In the genomic region with DNA sequence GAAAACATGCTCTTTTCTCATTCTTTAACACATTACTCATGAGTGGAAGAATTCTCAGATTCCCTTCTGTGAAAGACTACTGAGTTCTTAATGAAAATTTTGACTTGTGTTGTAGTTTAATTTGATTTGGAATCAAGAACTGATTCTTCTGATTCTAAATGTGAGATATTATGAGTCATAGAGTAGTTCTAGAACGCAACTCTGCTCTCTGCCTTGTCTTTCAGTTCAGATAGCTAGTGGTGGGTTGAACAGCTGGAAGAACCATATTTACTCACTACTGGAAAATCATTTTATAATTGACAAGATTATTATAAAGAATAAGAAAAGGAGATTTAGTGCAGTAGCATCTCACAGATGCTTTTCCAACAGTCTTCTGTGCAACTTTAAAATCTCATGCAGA, we compare ENCODE assay signal across 23 cellular contexts.
DNase-seq lines count a peak whose midpoint lies in the region; ATAC-seq, FAIRE-seq and TF ChIP-seq lines count a peak whose summit lies in the region.
"Had no signal": no experiment of that assay in that cellular context is flagged by ENCODE, and none has a peak within 500 bp of the region (broad histone marks: within the 10 kb centered on the region; RNA-seq: fewer than 3 reads in every experiment).

No MANE protein-coding gene starts in this region.

- no peaks in the 10 kb centered on the region for H3K9me3 Mint-ChIP-seq in astrocyte (ENCODE audit: unreplicated experiment)
- H3K9me3 Mint-ChIP-seq in nephron, result no peaks in the 10 kb centered on the region
- H3K9me3 Mint-ChIP-seq: activated T-cell treated with anti-CD3 and anti-CD28 coated beads, Interleukin-2, amount 50 U/mL, for 4 hours; CD8-positive, alpha-beta T cell; natural killer cell treated with Interleukin-12 subunit alpha and Interleukin-12 subunit beta and Interleukin-15 and Interleukin-18, amount 100 ng/mL, for 72 hours; stimulated activated effector memory CD8-positive, alpha-beta T cell treated with anti-CD3 and anti-CD28 coated beads, Interleukin-12 subunit alpha, Interleukin-12 subunit beta, amount 100 ng/mL, for 72 hours had no signal

- no peak overlapping the region for H2AFZ ChIP-seq in astrocyte (ENCODE audit: low read depth, low read length)

- ATAC-seq in gastroesophageal sphincter, result no peak
- ATAC-seq in aorta (ENCODE audit: low FRiP score), result peak; percentile 26
- ATAC-seq in GM21737 (IDR thresholded peaks at IDR 0.05; ENCODE audit: unreplicated experiment), result no peak
- ATAC-seq: activated T-cell treated with anti-CD3 and anti-CD28 coated beads, Interleukin-2, amount 50 U/mL, for 4 hours; CD8-positive, alpha-beta T cell; natural killer cell treated with Interleukin-12 subunit alpha and Interleukin-12 subunit beta and Interleukin-15 and Interleukin-18, amount 100 ng/mL, for 72 hours; stimulated activated effector memory CD8-positive, alpha-beta T cell treated with anti-CD3 and anti-CD28 coated beads, Interleukin-12 subunit alpha, Interleukin-12 subunit beta, amount 100 ng/mL, for 72 hours had no signal

- DNase-seq in astrocyte (ENCODE audit: low read depth) (no peak), aorta (no peak), NCI-H1048 (lab: John Stamatoyannopoulos, UW) (no peak), adrenal gland (no peak)
- DNase-seq: activated CD4-positive, CD25-positive, alpha-beta regulatory T cell treated with anti-CD3 and anti-CD28 coated beads, Interleukin-2, amount 50 U/mL, for 72 hours; activated naive CD4-positive, alpha-beta T cell treated with Interleukin-2 at 50 U/mL for 16 hours; activated T-cell treated with anti-CD3 and anti-CD28 coated beads, Interleukin-2, amount 50 U/mL, for 4 hours; CD8-positive, alpha-beta T cell; DMS153; glutamatergic neuron; H7; NCI-H1436 treated with DMSO at 0.1 percent for 48 hours; NCI-H526; RPMI8226; stimulated activated CD4-positive, alpha-beta T cell treated with anti-CD3 and anti-CD28 coated beads, Interleukin-1b, Interleukin-23, amount 100 ng/mL, for 48 hours had no signal

- H3K4me1 Mint-ChIP-seq in astrocyte (ENCODE audit: low read depth, unreplicated experiment), result peaks cover 33% of the 10 kb centered on the region
- H3K4me1 Mint-ChIP-seq in nephron, result peaks cover 77% of the 10 kb centered on the region
- H3K4me1 Mint-ChIP-seq: stimulated activated effector memory CD8-positive, alpha-beta T cell treated with anti-CD3 and anti-CD28 coated beads, Interleukin-12 subunit alpha, Interleukin-12 subunit beta, amount 100 ng/mL, for 72 hours had no signal

- H3K27me3 Mint-ChIP-seq in astrocyte (ENCODE audit: low read depth, unreplicated experiment) (no peaks in the 10 kb centered on the region), nephron (ENCODE audit: low read depth) (no peaks in the 10 kb centered on the region)

- 60% methylated on average over 1 of the region's 1 CpG; no CpG with 5 or more reads in 1 of the 2 donors for WGBS in gastroesophageal sphincter (ENCODE audit: low coverage in 1 of 2), 2 donors
- 3 to 8% methylated on average over 1 of the region's 1 CpG for WGBS in aorta, 2 donors
- 44 to 69% (median 64%) methylated on average over 1 of the region's 1 CpG for WGBS in adrenal gland, 4 donors

- H3K27ac ChIP-seq in astrocyte (ENCODE audit: low read depth, low read length) (peak overlapping the region; percentile 9), gastroesophageal sphincter (peak overlapping the region in 3 of 4 donors; percentile 33 to 63 (median 33)), aorta (ENCODE audit: low read depth in 1 of 2, low read length in 2 of 2) (no peak overlapping the region), adrenal gland (no peak overlapping the region)

- no peak overlapping the region for H3K4me2 ChIP-seq in astrocyte (ENCODE audit: low read length)

- no peak for TF ChIP-seq EP300 in gastroesophageal sphincter (IDR thresholded peaks at IDR 0.05)

- intact Hi-C loops in aorta (cut with DNase I) (loop anchor here (5.0 to 10.0 kb wide), 7 partner anchors 87 to 1250 kb away; partner anchors contain the start of gene VCAN (in 2 of the 2)), adrenal gland (cut with DNase I) (loop anchor here in 1 of 2 donors (10.0 kb wide), 1 partner anchor 1207 kb away; no protein-coding TSS in a partner anchor)

- H4K20me1 ChIP-seq in astrocyte (ENCODE audit: insufficient read depth, low read length), result peaks cover 8% of the 10 kb centered on the region

- no peaks in the 10 kb centered on the region for H3K9me3 ChIP-seq in astrocyte (ENCODE audit: insufficient read depth, low read depth, low read length)
- H3K9me3 ChIP-seq in gastroesophageal sphincter, result no peaks in the 10 kb centered on the region
- no peaks in the 10 kb centered on the region for H3K9me3 ChIP-seq in aorta (ENCODE audit: control insufficient read depth, low read length)
- no peaks in the 10 kb centered on the region for H3K9me3 ChIP-seq in adrenal gland (replicated peaks in 1 of 3)
- H3K9me3 ChIP-seq: thoracic aorta had no signal

- FAIRE-seq in astrocyte (lab: Jason Lieb, UNC), result no peak
- FAIRE-seq: colon, G401.6 had no signal

- H3K9ac ChIP-seq in astrocyte (ENCODE audit: low read length), result no peak overlapping the region

- no peaks in the 10 kb centered on the region for H3K27me3 ChIP-seq in astrocyte (ENCODE audit: insufficient read depth, low read length)
- no peaks in the 10 kb centered on the region for H3K27me3 ChIP-seq in gastroesophageal sphincter
- no peaks in the 10 kb centered on the region for H3K27me3 ChIP-seq in aorta (ENCODE audit: control insufficient read depth in 1 of 2, insufficient read depth in 2 of 2, low read length in 1 of 2)
- H3K27me3 ChIP-seq in adrenal gland, result no peaks in the 10 kb centered on the region

- H3K27ac Mint-ChIP-seq in astrocyte (ENCODE audit: unreplicated experiment) (no peak overlapping the region), nephron (peak overlapping the region; percentile 82 to 92 (median 90))
- H3K27ac Mint-ChIP-seq: CD8-positive, alpha-beta T cell; natural killer cell treated with Interleukin-12 subunit alpha and Interleukin-12 subunit beta and Interleukin-15 and Interleukin-18, amount 100 ng/mL, for 72 hours; stimulated activated effector memory CD8-positive, alpha-beta T cell treated with anti-CD3 and anti-CD28 coated beads, Interleukin-12 subunit alpha, Interleukin-12 subunit beta, amount 100 ng/mL, for 72 hours had no signal

- H3K4me1 ChIP-seq in astrocyte (ENCODE audit: insufficient read depth, low read length), result peaks cover 33% of the 10 kb centered on the region
- peaks cover 0 to 14% (median 0%) of the 10 kb centered on the region in 3 donors for H3K4me1 ChIP-seq in gastroesophageal sphincter
- peaks cover 5 to 7% of the 10 kb centered on the region in 2 donors for H3K4me1 ChIP-seq in aorta (ENCODE audit: control insufficient read depth in 1 of 2, insufficient read depth in 2 of 2, low read length in 2 of 2)
- peaks cover 0 to 4% of the 10 kb centered on the region in 2 donors for H3K4me1 ChIP-seq in adrenal gland (replicated peaks in 1 of 2)

- TF ChIP-seq POLR2A in gastroesophageal sphincter (IDR thresholded peaks at IDR 0.05) (no peak), adrenal gland (IDR thresholded peaks at IDR 0.05) (no peak)

- TF ChIP-seq CTCF in astrocyte (IDR thresholded peaks at IDR 0.05; ENCODE audit: insufficient read depth, low read depth, low read length), result no peak
- no peak for TF ChIP-seq CTCF in gastroesophageal sphincter (IDR thresholded peaks at IDR 0.05)
- no peak for TF ChIP-seq CTCF in nephron (IDR thresholded peaks at IDR 0.05; ENCODE audit: unreplicated experiment in 3 of 3)
- no peak for TF ChIP-seq CTCF in adrenal gland (IDR thresholded peaks at IDR 0.05)

- peaks cover 4% of the 10 kb centered on the region for H3K79me2 ChIP-seq in astrocyte (ENCODE audit: insufficient read depth, low read length)

- H3K4me3 Mint-ChIP-seq in astrocyte (ENCODE audit: unreplicated experiment) (no peak overlapping the region), nephron (no peak overlapping the region)
- H3K4me3 Mint-ChIP-seq: activated T-cell treated with anti-CD3 and anti-CD28 coated beads, Interleukin-2, amount 50 U/mL, for 4 hours; CD8-positive, alpha-beta T cell; natural killer cell treated with Interleukin-12 subunit alpha and Interleukin-12 subunit beta and Interleukin-15 and Interleukin-18, amount 100 ng/mL, for 72 hours; stimulated activated effector memory CD8-positive, alpha-beta T cell treated with anti-CD3 and anti-CD28 coated beads, Interleukin-12 subunit alpha, Interleukin-12 subunit beta, amount 100 ng/mL, for 72 hours had no signal

- H3K36me3 ChIP-seq in astrocyte (ENCODE audit: insufficient read depth, low read length) (peaks cover 77% of the 10 kb centered on the region), gastroesophageal sphincter (no peaks in the 10 kb centered on the region), aorta (ENCODE audit: control insufficient read depth in 1 of 2, insufficient read depth in 2 of 2, low read length in 1 of 2) (no peaks in the 10 kb centered on the region), adrenal gland (replicated peaks in 1 of 2) (no peaks in the 10 kb centered on the region)
- H3K36me3 ChIP-seq: thoracic aorta had no signal

- no peak overlapping the region for H3K4me3 ChIP-seq in astrocyte (ENCODE audit: insufficient read depth, low read depth, low read length)
- H3K4me3 ChIP-seq in gastroesophageal sphincter, result no peak overlapping the region
- no peak overlapping the region for H3K4me3 ChIP-seq in aorta (ENCODE audit: low read length in 2 of 2)
- no peak overlapping the region for H3K4me3 ChIP-seq in adrenal gland

- H3K36me3 Mint-ChIP-seq in astrocyte (ENCODE audit: low read depth, unreplicated experiment) (peaks cover 27% of the 10 kb centered on the region), nephron (ENCODE audit: low read depth) (peaks cover 83% of the 10 kb centered on the region)
- H3K36me3 Mint-ChIP-seq: CD8-positive, alpha-beta T cell; natural killer cell treated with Interleukin-12 subunit alpha and Interleukin-12 subunit beta and Interleukin-15 and Interleukin-18, amount 100 ng/mL, for 72 hours; stimulated activated effector memory CD8-positive, alpha-beta T cell treated with anti-CD3 and anti-CD28 coated beads, Interleukin-12 subunit alpha, Interleukin-12 subunit beta, amount 100 ng/mL, for 72 hours had no signal

Comparison
In these comparisons a context has a peak if more than half of its experiments do, and no peak if none do; other contexts are left out.
1. H3K27ac ChIP-seq: peak in astrocyte (single experiment) and gastroesophageal sphincter (3 of 4); none in aorta (0 of 2) and adrenal gland (0 of 5).